Comparison of ENCODE assay signal across 21 cellular contexts in genomic region chr6:111177131-111177530, GRCh38.
A peak's percentile ranks its signal among the peaks of the same experiment; 100 is the strongest.
DNase-seq lines count a peak whose midpoint lies in the region; ATAC-seq and TF ChIP-seq lines count a peak whose summit lies in the region.
"Had no signal": no experiment of that assay in that cellular context is flagged by ENCODE, and none has a peak within 500 bp of the region (broad histone marks: within the 10 kb centered on the region; RNA-seq: fewer than 3 reads in every experiment).

No MANE protein-coding gene starts in this region.

- no peaks in the 10 kb centered on the region for H3K79me2 ChIP-seq in OCI-LY7 (ENCODE audit: insufficient read depth, low read depth, low read length)

- no peak for TF ChIP-seq EP300 in esophagus muscularis mucosa (IDR thresholded peaks at IDR 0.05)

- CTCF ChIA-PET in Caco-2 (lab: Charles Lee) = no interaction called here
- CTCF ChIA-PET in OCI-LY7 (lab: Charles Lee; ENCODE audit: unreplicated experiment) = no interaction called here

- WGBS in body of pancreas, 2 donors = 72 to 73% methylated on average over 6 of the region's 6 CpGs
- 84% methylated on average over 5 of the region's 6 CpGs for WGBS in mesenchymal stem cell
- WGBS in esophagus muscularis mucosa = 93% methylated on average over 6 of the region's 6 CpGs

- H3K9ac ChIP-seq in mesenchymal stem cell (ENCODE audit: low read length) = no peak overlapping the region
- H3K9ac ChIP-seq: BLaER1 had no signal

- H3K14ac ChIP-seq in mesenchymal stem cell (ENCODE audit: low read length in 2 of 2) = no peak overlapping the region

- no peak overlapping the region for H2AK5ac ChIP-seq in mesenchymal stem cell (ENCODE audit: low read length, severe bottlenecking)

- H3K36me3 Mint-ChIP-seq in Caco-2 (ENCODE audit: insufficient read depth, unreplicated experiment) (no peaks in the 10 kb centered on the region), nephron progenitor cell (ENCODE audit: low read depth) (no peaks in the 10 kb centered on the region)
- H3K36me3 Mint-ChIP-seq: CD14-positive monocyte had no signal

- no peaks in the 10 kb centered on the region for H3K27me3 ChIP-seq in Caco-2 (replicated peaks; ENCODE audit: control insufficient read depth, insufficient read depth, low read length)
- H3K27me3 ChIP-seq in body of pancreas = no peaks in the 10 kb centered on the region
- no peaks in the 10 kb centered on the region for H3K27me3 ChIP-seq in mesenchymal stem cell (ENCODE audit: control insufficient read depth in 1 of 2, insufficient read depth in 1 of 2, low read length in 2 of 2)
- H3K27me3 ChIP-seq in esophagus muscularis mucosa = no peaks in the 10 kb centered on the region
- H3K27me3 ChIP-seq: BE2C, BLaER1 had no signal

- H3K27me3 Mint-ChIP-seq in Caco-2 (ENCODE audit: insufficient read depth, unreplicated experiment) (no peaks in the 10 kb centered on the region), nephron progenitor cell (ENCODE audit: low read depth, poor library complexity) (peaks cover 3% of the 10 kb centered on the region)
- H3K27me3 Mint-ChIP-seq: CD4-positive, alpha-beta memory T cell; CD4-positive, CD25-positive, alpha-beta regulatory T cell had no signal

- no peak overlapping the region for H4K8ac ChIP-seq in mesenchymal stem cell (ENCODE audit: low read length)

- H3K18ac ChIP-seq in mesenchymal stem cell (ENCODE audit: low read depth in 1 of 2, low read length in 2 of 2) = no peak overlapping the region

- H3K4ac ChIP-seq in mesenchymal stem cell (ENCODE audit: low read depth in 1 of 2, low read length in 2 of 2) = no peak overlapping the region

- H3K4me2 ChIP-seq in mesenchymal stem cell (ENCODE audit: low read length, poor library complexity, severe bottlenecking) (no peak overlapping the region), OCI-LY7 (ENCODE audit: low read length) (no peak overlapping the region)
- H3K4me2 ChIP-seq: BLaER1 had no signal

- ATAC-seq in body of pancreas = no peak
- peak; percentile 59 for ATAC-seq in left lobe of liver

- H3K9me2 ChIP-seq in OCI-LY7 (ENCODE audit: insufficient read depth, low read length) = no peaks in the 10 kb centered on the region; the same call in 1 of the 2 replicates

- no peak overlapping the region for H3K4me3 ChIP-seq in Caco-2 (ENCODE audit: low read depth, low read length)
- H3K4me3 ChIP-seq in body of pancreas = no peak overlapping the region
- no peak overlapping the region for H3K4me3 ChIP-seq in mesenchymal stem cell (ENCODE audit: insufficient read depth in 1 of 2, low read depth in 1 of 2, low read length in 2 of 2)
- H3K4me3 ChIP-seq in esophagus muscularis mucosa = no peak overlapping the region
- no peak overlapping the region for H3K4me3 ChIP-seq in OCI-LY7 (ENCODE audit: low read depth, low read length, poor library complexity, severe bottlenecking)
- H3K4me3 ChIP-seq: BLaER1 had no signal

- H2BK15ac ChIP-seq in mesenchymal stem cell (ENCODE audit: low read depth, poor library complexity, severe bottlenecking) = no peak overlapping the region

- intact Hi-C loops in Caco-2 (cut with micrococcal nuclease; ENCODE audit: unreplicated experiment) (no loop called here), body of pancreas (cut with DNase I) (no loop called here), esophagus muscularis mucosa (cut with DNase I) (no loop called here), OCI-LY7 (cut with micrococcal nuclease; ENCODE audit: unreplicated experiment) (no loop called here)

- peaks cover 17% of the 10 kb centered on the region for H3K4me1 Mint-ChIP-seq in Caco-2 (ENCODE audit: low read depth, unreplicated experiment)
- no peaks in the 10 kb centered on the region for H3K4me1 Mint-ChIP-seq in nephron progenitor cell
- H3K4me1 Mint-ChIP-seq: CD14-positive monocyte had no signal

- peak overlapping the region; percentile 23 for H2BK5ac ChIP-seq in mesenchymal stem cell (ENCODE audit: low read depth, low read length, poor library complexity, severe bottlenecking)

- H3K4me1 ChIP-seq in Caco-2 = peaks cover 23% of the 10 kb centered on the region
- peaks cover 55% of the 10 kb centered on the region for H3K4me1 ChIP-seq in body of pancreas
- H3K4me1 ChIP-seq in mesenchymal stem cell (ENCODE audit: control insufficient read depth, insufficient read depth, low read depth, low read length) = peaks cover 3% of the 10 kb centered on the region
- H3K4me1 ChIP-seq in esophagus muscularis mucosa = no peaks in the 10 kb centered on the region
- H3K4me1 ChIP-seq in OCI-LY7 (ENCODE audit: insufficient read depth, low read length, poor library complexity, severe bottlenecking) = no peaks in the 10 kb centered on the region
- H3K4me1 ChIP-seq: BE2C had no signal

- no peak for TF ChIP-seq POLR2A in body of pancreas (IDR thresholded peaks at IDR 0.05)
- no peak for TF ChIP-seq POLR2A in esophagus muscularis mucosa (IDR thresholded peaks at IDR 0.05; ENCODE audit: low read depth)

- H3K36me3 ChIP-seq in Caco-2 (ENCODE audit: control insufficient read depth, insufficient read depth, low read length) (no peaks in the 10 kb centered on the region), body of pancreas (replicated peaks in 1 of 2; ENCODE audit: insufficient read depth in 1 of 2, low read depth in 2 of 2) (no peaks in the 10 kb centered on the region), mesenchymal stem cell (ENCODE audit: control insufficient read depth in 1 of 2, insufficient read depth in 2 of 2, low read depth in 1 of 2, low read length in 2 of 2) (no peaks in the 10 kb centered on the region), esophagus muscularis mucosa (no peaks in the 10 kb centered on the region), OCI-LY7 (ENCODE audit: insufficient read depth, low read length) (no peaks in the 10 kb centered on the region)
- H3K36me3 ChIP-seq: BE2C, BLaER1 had no signal

- no peaks in the 10 kb centered on the region for H3K79me1 ChIP-seq in mesenchymal stem cell (replicated peaks; ENCODE audit: low read length, poor library complexity, severe bottlenecking)

- H3K4me3 Mint-ChIP-seq in Caco-2 (ENCODE audit: unreplicated experiment) (peak overlapping the region; percentile 28), nephron progenitor cell (no peak overlapping the region)
- H3K4me3 Mint-ChIP-seq: CD14-positive monocyte; CD4-positive, alpha-beta memory T cell; CD4-positive, CD25-positive, alpha-beta regulatory T cell; CD8-positive, alpha-beta memory T cell had no signal

- H2AFZ ChIP-seq in mesenchymal stem cell (ENCODE audit: low read depth, low read length) (no peak overlapping the region), OCI-LY7 (ENCODE audit: low read length) (no peak overlapping the region)

- H3K9me3 Mint-ChIP-seq in Caco-2 (ENCODE audit: unreplicated experiment) = peaks cover 2% of the 10 kb centered on the region
- H3K9me3 Mint-ChIP-seq in nephron progenitor cell = no peaks in the 10 kb centered on the region
- H3K9me3 Mint-ChIP-seq: CD14-positive monocyte; CD4-positive, alpha-beta memory T cell; CD4-positive, CD25-positive, alpha-beta regulatory T cell; CD8-positive, alpha-beta memory T cell had no signal

- H3K27ac Mint-ChIP-seq in Caco-2 (ENCODE audit: unreplicated experiment) = no peak overlapping the region
- no peak overlapping the region for H3K27ac Mint-ChIP-seq in nephron progenitor cell
- H3K27ac Mint-ChIP-seq: CD14-positive monocyte; CD8-positive, alpha-beta memory T cell had no signal

- TF ChIP-seq CTCF in Caco-2 (IDR thresholded peaks at IDR 0.05; ENCODE audit: insufficient read depth in 1 of 2, low read depth in 1 of 2, low read length in 1 of 2, severe bottlenecking in 1 of 2, unreplicated experiment in 1 of 2) (no peak), body of pancreas (IDR thresholded peaks at IDR 0.05) (no peak), nephron progenitor cell (IDR thresholded peaks at IDR 0.05) (no peak), esophagus muscularis mucosa (IDR thresholded peaks at IDR 0.05) (no peak), OCI-LY7 (conservative IDR thresholded peaks at IDR 0.05; ENCODE audit: low read length) (no peak)

- no peak overlapping the region for H2BK12ac ChIP-seq in mesenchymal stem cell (ENCODE audit: low read length in 2 of 2)

- H4K91ac ChIP-seq in mesenchymal stem cell (ENCODE audit: low read length) = no peak overlapping the region

- H3K9me3 ChIP-seq in Caco-2 = no peaks in the 10 kb centered on the region
- H3K9me3 ChIP-seq in body of pancreas = no peaks in the 10 kb centered on the region
- no peaks in the 10 kb centered on the region for H3K9me3 ChIP-seq in mesenchymal stem cell (ENCODE audit: control insufficient read depth, low read length)
- no peaks in the 10 kb centered on the region for H3K9me3 ChIP-seq in esophagus muscularis mucosa
- no peaks in the 10 kb centered on the region for H3K9me3 ChIP-seq in OCI-LY7 (ENCODE audit: low read length)
- H3K9me3 ChIP-seq: BE2C, BLaER1 had no signal

- no peak overlapping the region for H3K23ac ChIP-seq in mesenchymal stem cell (ENCODE audit: low read length in 2 of 2)

- POLR2A ChIA-PET in Caco-2 (lab: Charles Lee) = no interaction called here
- POLR2A ChIA-PET in OCI-LY7 (lab: Charles Lee) = no interaction called here

- H3K27ac ChIP-seq in body of pancreas (peak overlapping the region in 3 of 4 donors; percentile 66 to 78 (median 67)), mesenchymal stem cell (ENCODE audit: low read length, poor library complexity, severe bottlenecking) (no peak overlapping the region), esophagus muscularis mucosa (replicated peaks in 1 of 4) (no peak overlapping the region), OCI-LY7 (ENCODE audit: low read depth, low read length, poor library complexity, severe bottlenecking) (no peak overlapping the region)
- H3K27ac ChIP-seq: BLaER1 had no signal

- no TSS peak for BruUV-seq in Caco-2 (replicated peaks; lab: Mats Ljungman, UMichigan)
- BruUV-seq in OCI-LY7 (replicated peaks; lab: Mats Ljungman, UMichigan) = no TSS peak

- no peaks in the 10 kb centered on the region for H4K20me1 ChIP-seq in OCI-LY7 (ENCODE audit: insufficient read depth, low read length)
- H4K20me1 ChIP-seq: BLaER1 had no signal

- DNase-seq in Caco-2 (no peak), body of pancreas (no peak), left lobe of liver (ENCODE audit: low spot score) (no peak), mesenchymal stem cell (no peak), nephron progenitor cell (no peak), NCI-H2081 treated with DMSO at 0.1 percent for 48 hours (lab: John Stamatoyannopoulos, UW) (no peak), esophagus muscularis mucosa (ENCODE audit: extremely low spot score) (no peak), OCI-LY7 (ENCODE audit: low spot score) (no peak)
- DNase-seq: 8988T; ACHN; BE2C; C1 segment of cervical spinal cord; Calu3; CD4-positive, alpha-beta memory T cell; CD4-positive, CD25-positive, alpha-beta regulatory T cell; CD8-positive, alpha-beta memory T cell; COR-L47; DMS79 treated with DMSO at 0.1 percent for 48 hours; GF-D8 had no signal

- no peak overlapping the region for H2BK120ac ChIP-seq in mesenchymal stem cell (ENCODE audit: low read depth, low read length)

Comparison
In these comparisons a context has a peak if more than half of its experiments do, and no peak if none do; other contexts are left out.
1. H3K27ac ChIP-seq: peak in body of pancreas (3 of 4); none in mesenchymal stem cell (single experiment), esophagus muscularis mucosa (0 of 4) and OCI-LY7 (single experiment).